In genomic region chr4:181618038-181618618, GRCh38 we compare ENCODE assay signal across 38 cellular contexts.
"Had no signal": no experiment of that assay in that cellular context is flagged by ENCODE, and none has a peak within 500 bp of the region (broad histone marks: within the 10 kb centered on the region; RNA-seq: fewer than 3 reads in every experiment).

No MANE protein-coding gene starts in this region.

- ATAC-seq: activated CD4-positive, alpha-beta T cell treated with anti-CD3 and anti-CD28 coated beads for 36 hours; activated CD4-positive, CD25-positive, alpha-beta regulatory T cell treated with anti-CD3 and anti-CD28 coated beads, Interleukin-2, amount 50 U/mL, for 24 hours; activated CD8-positive, alpha-beta memory T cell treated with anti-CD3 and anti-CD28 coated beads, Interleukin-2, amount 10 ng/mL, durations not matched to agents 7 days and 5 days; activated CD8-positive, alpha-beta T cell treated with anti-CD3 and anti-CD28 coated beads, Interleukin-2, amount 10 ng/mL, durations not matched to agents 7 days and 5 days; activated naive CD8-positive, alpha-beta T cell treated with anti-CD3 and anti-CD28 coated beads, Interleukin-2, amount 50 U/mL, for 24 hours had no signal

- H3K4me3 Mint-ChIP-seq: activated CD4-positive, alpha-beta memory T cell treated with anti-CD3 and anti-CD28 coated beads, Interleukin-2, amount 10 ng/mL, durations not matched to agents 7 days and 5 days; activated CD4-positive, alpha-beta T cell treated with anti-CD3 and anti-CD28 coated beads for 36 hours; activated CD4-positive, alpha-beta T cell treated with anti-CD3 and anti-CD28 coated beads, Interleukin-2, amount 10 ng/mL, durations not matched to agents 7 days and 5 days; activated CD8-positive, alpha-beta memory T cell treated with anti-CD3 and anti-CD28 coated beads, Interleukin-2, amount 10 ng/mL, durations not matched to agents 7 days and 5 days; activated CD8-positive, alpha-beta T cell treated with anti-CD3 and anti-CD28 coated beads, Interleukin-2, amount 10 ng/mL, durations not matched to agents 7 days and 5 days; activated naive CD4-positive, alpha-beta T cell treated with anti-CD3 and anti-CD28 coated beads, Interleukin-2, amount 10 ng/mL, durations not matched to agents 7 days and 5 days; activated naive CD4-positive, alpha-beta T cell treated with anti-CD3 and anti-CD28 coated beads, Interleukin-2, amount 50 U/mL, for 24 hours; activated naive CD8-positive, alpha-beta T cell; activated naive CD8-positive, alpha-beta T cell treated with anti-CD3 and anti-CD28 coated beads, Interleukin-2, amount 10 ng/mL, durations not matched to agents 7 days and 5 days; activated naive CD8-positive, alpha-beta T cell treated with anti-CD3 and anti-CD28 coated beads, Interleukin-2, amount 50 U/mL, for 24 hours; activated T-cell treated with anti-CD3 and anti-CD28 coated beads, Interleukin-2, amount 50 U/mL, for 24 hours; brain; central memory CD8-positive, alpha-beta T cell; T-helper 1 cell treated with Interleukin-12 subunit alpha and Interleukin-12 subunit beta and Interleukin-4 antibody, amounts not matched to agents 30 μg/mL and 1 μg/mL, for 36 hours; T-helper 2 cell treated with Interferon-gamma antibody and Interleukin-4, amounts not matched to agents 5 μg/mL and 100 μg/mL, for 36 hours; WTC11 had no signal

- H3K27me3 ChIP-seq: ascending aorta had no signal

- H3K27me3 Mint-ChIP-seq: activated CD4-positive, alpha-beta memory T cell treated with anti-CD3 and anti-CD28 coated beads, Interleukin-2, amount 10 ng/mL, durations not matched to agents 7 days and 5 days; activated CD4-positive, alpha-beta T cell treated with anti-CD3 and anti-CD28 coated beads for 36 hours; activated CD4-positive, alpha-beta T cell treated with anti-CD3 and anti-CD28 coated beads, Interleukin-2, amount 10 ng/mL, durations not matched to agents 7 days and 5 days; activated CD8-positive, alpha-beta memory T cell treated with anti-CD3 and anti-CD28 coated beads, Interleukin-2, amount 10 ng/mL, durations not matched to agents 7 days and 5 days; activated naive CD4-positive, alpha-beta T cell treated with anti-CD3 and anti-CD28 coated beads, Interleukin-2, amount 10 ng/mL, durations not matched to agents 7 days and 5 days; activated naive CD4-positive, alpha-beta T cell treated with anti-CD3 and anti-CD28 coated beads, Interleukin-2, amount 50 U/mL, for 24 hours; activated naive CD8-positive, alpha-beta T cell; activated naive CD8-positive, alpha-beta T cell treated with anti-CD3 and anti-CD28 coated beads, Interleukin-2, amount 10 ng/mL, durations not matched to agents 7 days and 5 days; activated naive CD8-positive, alpha-beta T cell treated with anti-CD3 and anti-CD28 coated beads, Interleukin-2, amount 50 U/mL, for 24 hours; activated T-cell treated with anti-CD3 and anti-CD28 coated beads, Interleukin-2, amount 50 U/mL, for 24 hours; brain; central memory CD8-positive, alpha-beta T cell had no signal

- H3K4me1 Mint-ChIP-seq: activated CD4-positive, alpha-beta memory T cell treated with anti-CD3 and anti-CD28 coated beads, Interleukin-2, amount 10 ng/mL, durations not matched to agents 7 days and 5 days; activated CD4-positive, alpha-beta T cell treated with anti-CD3 and anti-CD28 coated beads for 36 hours; activated CD4-positive, alpha-beta T cell treated with anti-CD3 and anti-CD28 coated beads, Interleukin-2, amount 10 ng/mL, durations not matched to agents 7 days and 5 days; activated CD8-positive, alpha-beta memory T cell treated with anti-CD3 and anti-CD28 coated beads, Interleukin-2, amount 10 ng/mL, durations not matched to agents 7 days and 5 days; activated naive CD4-positive, alpha-beta T cell treated with anti-CD3 and anti-CD28 coated beads, Interleukin-2, amount 10 ng/mL, durations not matched to agents 7 days and 5 days; activated naive CD4-positive, alpha-beta T cell treated with anti-CD3 and anti-CD28 coated beads, Interleukin-2, amount 50 U/mL, for 24 hours; activated naive CD8-positive, alpha-beta T cell treated with anti-CD3 and anti-CD28 coated beads, Interleukin-2, amount 10 ng/mL, durations not matched to agents 7 days and 5 days; activated naive CD8-positive, alpha-beta T cell treated with anti-CD3 and anti-CD28 coated beads, Interleukin-2, amount 50 U/mL, for 24 hours; central memory CD8-positive, alpha-beta T cell had no signal

- H3K36me3 ChIP-seq: ascending aorta, cardiac muscle cell, WERI-Rb-1 had no signal

- H3K27ac Mint-ChIP-seq: activated CD4-positive, alpha-beta memory T cell treated with anti-CD3 and anti-CD28 coated beads, Interleukin-2, amount 10 ng/mL, durations not matched to agents 7 days and 5 days; activated CD4-positive, alpha-beta T cell treated with anti-CD3 and anti-CD28 coated beads for 36 hours; activated CD4-positive, alpha-beta T cell treated with anti-CD3 and anti-CD28 coated beads, Interleukin-2, amount 10 ng/mL, durations not matched to agents 7 days and 5 days; activated CD8-positive, alpha-beta memory T cell treated with anti-CD3 and anti-CD28 coated beads, Interleukin-2, amount 10 ng/mL, durations not matched to agents 7 days and 5 days; activated CD8-positive, alpha-beta T cell treated with anti-CD3 and anti-CD28 coated beads, Interleukin-2, amount 10 ng/mL, durations not matched to agents 7 days and 5 days; activated naive CD4-positive, alpha-beta T cell treated with anti-CD3 and anti-CD28 coated beads, Interleukin-2, amount 10 ng/mL, durations not matched to agents 7 days and 5 days; activated naive CD4-positive, alpha-beta T cell treated with anti-CD3 and anti-CD28 coated beads, Interleukin-2, amount 50 U/mL, for 24 hours; activated naive CD8-positive, alpha-beta T cell; activated naive CD8-positive, alpha-beta T cell treated with anti-CD3 and anti-CD28 coated beads, Interleukin-2, amount 10 ng/mL, durations not matched to agents 7 days and 5 days; activated naive CD8-positive, alpha-beta T cell treated with anti-CD3 and anti-CD28 coated beads, Interleukin-2, amount 50 U/mL, for 24 hours; activated T-cell treated with anti-CD3 and anti-CD28 coated beads, Interleukin-2, amount 50 U/mL, for 24 hours; activated T-helper 2 cell treated with anti-CD3 and anti-CD28 coated beads, Interferon-gamma antibody, Interleukin-2, Interleukin-4, amounts not matched to agents 10 μg/mL and 5 μg/mL and 100 μg/mL, durations not matched to agents 14 hours and 24 hours and 36 hours; brain; T-helper 1 cell treated with Interleukin-12 subunit alpha and Interleukin-12 subunit beta and Interleukin-4 antibody, amounts not matched to agents 30 μg/mL and 1 μg/mL, for 36 hours; T-helper 2 cell treated with Interferon-gamma antibody and Interleukin-4, amounts not matched to agents 5 μg/mL and 100 μg/mL, for 36 hours; WTC11 had no signal

- H3K4me1 ChIP-seq: ascending aorta had no signal

- H3K36me3 Mint-ChIP-seq: activated CD8-positive, alpha-beta memory T cell treated with anti-CD3 and anti-CD28 coated beads, Interleukin-2, amount 10 ng/mL, durations not matched to agents 7 days and 5 days; activated naive CD4-positive, alpha-beta T cell treated with anti-CD3 and anti-CD28 coated beads, Interleukin-2, amount 10 ng/mL, durations not matched to agents 7 days and 5 days; activated naive CD4-positive, alpha-beta T cell treated with anti-CD3 and anti-CD28 coated beads, Interleukin-2, amount 50 U/mL, for 24 hours; activated naive CD8-positive, alpha-beta T cell; activated naive CD8-positive, alpha-beta T cell treated with anti-CD3 and anti-CD28 coated beads, Interleukin-2, amount 10 ng/mL, durations not matched to agents 7 days and 5 days; brain; WTC11 had no signal

- H3K9me3 Mint-ChIP-seq: activated CD4-positive, alpha-beta T cell treated with anti-CD3 and anti-CD28 coated beads, Interleukin-2, amount 10 ng/mL, durations not matched to agents 7 days and 5 days; activated naive CD4-positive, alpha-beta T cell treated with anti-CD3 and anti-CD28 coated beads, Interleukin-2, amount 50 U/mL, for 24 hours; activated naive CD8-positive, alpha-beta T cell treated with anti-CD3 and anti-CD28 coated beads, Interleukin-2, amount 10 ng/mL, durations not matched to agents 7 days and 5 days; activated naive CD8-positive, alpha-beta T cell treated with anti-CD3 and anti-CD28 coated beads, Interleukin-2, amount 50 U/mL, for 24 hours; activated T-helper 2 cell treated with anti-CD3 and anti-CD28 coated beads, Interferon-gamma antibody, Interleukin-2, Interleukin-4, amounts not matched to agents 10 μg/mL and 5 μg/mL and 100 μg/mL, durations not matched to agents 14 hours and 24 hours and 36 hours; brain; central memory CD8-positive, alpha-beta T cell; T-helper 1 cell treated with Interleukin-12 subunit alpha and Interleukin-12 subunit beta and Interleukin-4 antibody, amounts not matched to agents 30 μg/mL and 1 μg/mL, for 36 hours; T-helper 2 cell treated with Interferon-gamma antibody and Interleukin-4, amounts not matched to agents 5 μg/mL and 100 μg/mL, for 36 hours; WTC11 had no signal

- DNase-seq: activated CD4-positive, alpha-beta memory T cell treated with anti-CD3 and anti-CD28 coated beads, Interleukin-2, amount 10 ng/mL, durations not matched to agents 7 days and 5 days; activated CD4-positive, alpha-beta T cell treated with anti-CD3 and anti-CD28 coated beads for 1 hour; activated CD4-positive, alpha-beta T cell treated with anti-CD3 and anti-CD28 coated beads for 36 hours; activated CD4-positive, alpha-beta T cell treated with anti-CD3 and anti-CD28 coated beads for 48 hours; activated CD4-positive, alpha-beta T cell treated with anti-CD3 and anti-CD28 coated beads, Interleukin-2, amount 10 ng/mL, durations not matched to agents 7 days and 5 days; activated CD4-positive, alpha-beta T cell treated with anti-CD3 and anti-CD28 coated beads, Interleukin-2, amount 50 U/mL, for 48 hours; activated CD4-positive, CD25-positive, alpha-beta regulatory T cell; activated CD8-positive, alpha-beta memory T cell treated with anti-CD3 and anti-CD28 coated beads for 24 hours; activated CD8-positive, alpha-beta memory T cell treated with anti-CD3 and anti-CD28 coated beads, Interleukin-2, amount 10 ng/mL, durations not matched to agents 7 days and 5 days; activated CD8-positive, alpha-beta memory T cell treated with anti-CD3 and anti-CD28 coated beads, Interleukin-2, amount 50 U/mL, for 48 hours; activated CD8-positive, alpha-beta T cell treated with anti-CD3 and anti-CD28 coated beads, Interleukin-2, amount 10 ng/mL, durations not matched to agents 7 days and 5 days; activated effector memory CD4-positive, alpha-beta T cell treated with Interleukin-2 at 50 U/mL for 16 hours; activated gamma-delta T cell; activated naive CD4-positive, alpha-beta T cell treated with anti-CD3 and anti-CD28 coated beads, Interleukin-2, amount 10 ng/mL, durations not matched to agents 7 days and 5 days; activated naive CD4-positive, alpha-beta T cell treated with Interleukin-2 at 50 U/mL for 16 hours; activated naive CD8-positive, alpha-beta T cell treated with anti-CD3 and anti-CD28 coated beads, Interleukin-2, amount 10 ng/mL, durations not matched to agents 7 days and 5 days; activated naive CD8-positive, alpha-beta T cell treated with anti-CD3 and anti-CD28 coated beads, Interleukin-2, amount 50 U/mL, for 24 hours; activated T-cell treated with anti-CD3 and anti-CD28 coated beads, Interleukin-2, amount 50 U/mL, for 24 hours; activated T-cell treated with anti-CD3 and anti-CD28 coated beads, Interleukin-2, amount 50 U/mL, for 48 hours; amygdala; anterior cingulate cortex; caudate nucleus; cerebellar nuclear complex; T-helper 1 cell; T-helper 2 cell; T-helper 9 cell; WERI-Rb-1 had no signal

- H3K27ac ChIP-seq: ascending aorta, cardiac muscle cell, WERI-Rb-1 had no signal

- H3K4me3 ChIP-seq: ascending aorta, cardiac muscle cell had no signal
